ENCODE assay signal across 8 cellular contexts in genomic region chr4:42656986-42657792, GRCh38. TPM values are rescaled to one million over a fixed set of nuclear protein-coding genes. Genes with fewer than 3 reads are reported as not detected.
DNase-seq lines count a peak whose midpoint lies in the region; ATAC-seq and TF ChIP-seq lines count a peak whose summit lies in the region.

Gene ATP8A1 (minus strand): TSS chr4:42657105. CDS start chr4:42656873, 232 bp downstream.

- H3F3A ChIP-seq in SK-N-SH (replicated peaks; ENCODE audit: insufficient read depth), result peaks cover 8% of the 10 kb centered on the region

- peak in 1 of 2 experiments; percentile 51; a peak in 1 of 4 replicates for TF ChIP-seq EP300 in SK-N-SH (IDR thresholded peaks at IDR 0.05; ENCODE audit: borderline replicate concordance in 1 of 2, low read depth in 1 of 2, low read length in 1 of 2)

- H3K79me2 ChIP-seq in SK-N-SH (ENCODE audit: insufficient read depth), result no peaks in the 10 kb centered on the region

- POLR2A ChIA-PET in GM10248 (lab: Yijun Ruan, JAX) (interaction anchor here (0.6 to 2.1 kb wide), 8 partner anchors 10 to 1747 kb away, joined by 3 to 13 read pairs (median 4); no protein-coding TSS in a partner anchor), SK-N-SH (lab: Yijun Ruan, JAX) (interaction anchor here (0.6 to 2.0 kb wide), 9 partner anchors 9 to 928 kb away, joined by 3 to 14 read pairs (median 3); no protein-coding TSS in a partner anchor)

- 0% methylated on average over 13 of the region's 68 CpGs for WGBS in SK-N-SH (ENCODE audit: low lambda C conversion rate)

- H3K9me2 ChIP-seq in SK-N-SH, result no peaks in the 10 kb centered on the region

- DNase-seq in GM10248 (ENCODE audit: extremely low spot score) (peak; percentile 96), NCI-H1092 (lab: John Stamatoyannopoulos, UW) (peak; percentile 91), SK-N-SH (peak; percentile 99), glomerular endothelial cell (ENCODE audit: extremely low read depth, low read depth, low spot score) (peak; percentile 48), nucleus accumbens (lab: John Stamatoyannopoulos, UW) (peak; percentile 61 to 98 (median 91)), superior temporal gyrus (ENCODE audit: extremely low spot score) (peak; percentile 91)
- peak; percentile 96 for DNase-seq in activated naive CD4-positive, alpha-beta T cell treated with anti-CD3 and anti-CD28 coated beads, Interleukin-2, amount 50 U/mL, for 16 hours

- H2AFZ ChIP-seq in SK-N-SH (ENCODE audit: low read depth), result peak within 1 kb of the TSS; percentile 96

- H3K9ac ChIP-seq in SK-N-SH, result peak within 1 kb of the TSS; percentile 72

- H3K4me1 ChIP-seq in SK-N-SH (ENCODE audit: control insufficient read depth in 1 of 2, insufficient read depth in 2 of 2, low read depth in 1 of 2, low read length in 1 of 2), result peaks cover 11 to 20% of the 10 kb centered on the region in 2 experiments; a peak in 2 of 4 replicates

- H3K4me2 ChIP-seq in SK-N-SH, result peak within 1 kb of the TSS; percentile 88

- H4K20me1 ChIP-seq in SK-N-SH (ENCODE audit: insufficient read depth), result no peaks in the 10 kb centered on the region

- H3K4me3 ChIP-seq in SK-N-SH (ENCODE audit: low read depth in 2 of 2, low read length in 1 of 2), result peak within 1 kb of the TSS; percentile 71 to 90

- H3K27ac ChIP-seq in SK-N-SH (ENCODE audit: low read depth in 2 of 2, low read length in 1 of 2), result peak within 1 kb of the TSS; percentile 71 to 98

- ATAC-seq in HG02610 (IDR thresholded peaks at IDR 0.05; ENCODE audit: unreplicated experiment), result peak; percentile 74

- no peak for TF ChIP-seq RAD21 in SK-N-SH (IDR thresholded peaks at IDR 0.05; ENCODE audit: low read length)

- CTCF ChIA-PET in GM10248 (lab: Yijun Ruan, JAX), result interaction anchor here (0.7 to 3.1 kb wide), 20 partner anchors 9 to 110 kb away, joined by 3 to 24 read pairs (median 6); no protein-coding TSS in a partner anchor
- CTCF ChIA-PET in SK-N-SH (lab: Yijun Ruan, JAX), result interaction anchor here (0.6 to 2.2 kb wide), 6 partner anchors 10 to 722 kb away, joined by 3 to 8 read pairs (median 4); no protein-coding TSS in a partner anchor

- no peaks in the 10 kb centered on the region for H3K27me3 ChIP-seq in SK-N-SH (ENCODE audit: insufficient read depth)

- no peaks in the 10 kb centered on the region for H3K36me3 ChIP-seq in SK-N-SH (replicated peaks in 1 of 2; ENCODE audit: control insufficient read depth in 1 of 2, insufficient read depth in 2 of 2, low read length in 1 of 2)

- TF ChIP-seq CTCF in GM10248 (IDR thresholded peaks at IDR 0.05; ENCODE audit: control extremely low read depth, extremely low read depth, low read depth, missing control alignments) (no peak), SK-N-SH (IDR thresholded peaks at IDR 0.05) (no peak)

- no peaks in the 10 kb centered on the region for H3K9me3 ChIP-seq in SK-N-SH

TF ChIP-seq in SK-N-SH, 30 proteins besides CTCF, POLR2A, EP300 and RAD21:
- 0 out of 2 replicates have a peak, but pooled peaks have one; percentile 26 for TF ChIP-seq TCF12 (IDR thresholded peaks at IDR 0.05)
- TF ChIP-seq USF1 (IDR thresholded peaks at IDR 0.05; ENCODE audit: borderline replicate concordance, low read depth), result no peak
- TF ChIP-seq MAX (IDR thresholded peaks at IDR 0.05; ENCODE audit: low read depth), result peak; percentile 36; the same call in 1 of the 2 replicates
- TF ChIP-seq NRF1 (IDR thresholded peaks at IDR 0.05; ENCODE audit: low read depth, low read length), result peak; percentile 49
- peak; percentile 84 for TF ChIP-seq MXI1 (IDR thresholded peaks at IDR 0.05; ENCODE audit: low read depth, low read length)
- TF ChIP-seq RXRA (IDR thresholded peaks at IDR 0.05; ENCODE audit: borderline replicate concordance, low read depth), result no peak
- TF ChIP-seq TAF1 (IDR thresholded peaks at IDR 0.05; ENCODE audit: borderline replicate concordance, low read depth, low read length), result peak; percentile 90
- no peak for TF ChIP-seq PBX3 (IDR thresholded peaks at IDR 0.05)
- no peak for TF ChIP-seq RCOR1 (IDR thresholded peaks at IDR 0.05; ENCODE audit: low read length)
- TF ChIP-seq JUND (IDR thresholded peaks at IDR 0.05), result peak; percentile 16; the same call in 1 of the 2 replicates
- peak; percentile 91 for TF ChIP-seq POLR2AphosphoS5 (IDR thresholded peaks at IDR 0.05; ENCODE audit: low read depth, low read length)
- TF ChIP-seq IRF3 (IDR thresholded peaks at IDR 0.05; ENCODE audit: low read depth, low read length), result no peak
- TF ChIP-seq SMC3 (IDR thresholded peaks at IDR 0.05; ENCODE audit: low read depth, low read length), result 0 out of 2 replicates have a peak, but pooled peaks have one; percentile 14
- no peak for TF ChIP-seq USF2 (IDR thresholded peaks at IDR 0.05; ENCODE audit: borderline replicate concordance, low read depth, low read length)

RNA-seq across cellular contexts. Expression of gene ATP8A1, which starts in this region (rescaled TPM):
- 0.38 and 0.78 TPM in 2 replicates for polyA plus RNA-seq in SK-N-SH (2012; rRNA removed)
- 0.63 and 0.93 TPM in 2 replicates for polyA plus RNA-seq in SK-N-SH (2012; cell fraction: cytosol; rRNA removed)
- polyA plus RNA-seq in SK-N-SH (2012; cell fraction: nucleus; rRNA removed), result 0.75 and 1.7 TPM in 2 replicates
- 2.0 and 9.7 TPM in 2 replicates for total RNA-seq in glomerular endothelial cell

Comparison
In these comparisons a context has a peak if more than half of its experiments do, and no peak if none do; other contexts are left out.
1. Peak in every context shown above with its lines: DNase-seq, ATAC-seq, H3K4me3 ChIP-seq and H3K27ac ChIP-seq.
2. DNase-seq: peak in every context shown above with its lines; median percentile 99 in SK-N-SH; 96 in GM10248; 96 in activated naive CD4-positive, alpha-beta T cell treated with anti-CD3 and anti-CD28 coated beads, Interleukin-2, amount 50 U/mL, for 16 hours; 91 in NCI-H1092; 91 in nucleus accumbens; 91 in superior temporal gyrus; 48 in glomerular endothelial cell.